In genomic region chr12:91023326-91024004, GRCh38 we compare ENCODE assay signal across 12 cellular contexts. TPM values are rescaled to one million over a fixed set of nuclear protein-coding genes. Genes with fewer than 3 reads are reported as not detected.
DNase-seq lines count a peak whose midpoint lies in the region; ATAC-seq, FAIRE-seq and TF ChIP-seq lines count a peak whose summit lies in the region.
"Had no signal": no experiment of that assay in that cellular context is flagged by ENCODE, and none has a peak within 500 bp of the region (broad histone marks: within the 10 kb centered on the region; RNA-seq: fewer than 3 reads in every experiment).

No MANE protein-coding gene starts in this region.

- H3K4me1 ChIP-seq in SJSA1 (replicated peaks) (peaks cover 15% of the 10 kb centered on the region), mesenchymal stem cell (ENCODE audit: control insufficient read depth, insufficient read depth, low read depth, low read length) (no peaks in the 10 kb centered on the region), ovary (ENCODE audit: insufficient read depth) (no peaks in the 10 kb centered on the region), pancreas (no peaks in the 10 kb centered on the region)
- H3K4me1 ChIP-seq: body of pancreas had no signal

- no peaks in the 10 kb centered on the region for H3K79me1 ChIP-seq in mesenchymal stem cell (replicated peaks; ENCODE audit: low read length, poor library complexity, severe bottlenecking)

- DNase-seq in SJSA1 (ENCODE audit: low read depth in 1 of 2, low spot score in 2 of 2) (peak; percentile 71 to 99), mesenchymal stem cell (peak; percentile 79), ovary (no peak), pancreas (no peak)
- no peak for DNase-seq in activated CD4-positive, alpha-beta T cell treated with anti-CD3 and anti-CD28 coated beads for 48 hours
- no peak for DNase-seq in central memory CD4-positive, alpha-beta T cell
- DNase-seq: body of pancreas, hippocampal formation, MG63 had no signal

- peaks cover 5% of the 10 kb centered on the region for H3K36me3 ChIP-seq in SJSA1
- H3K36me3 ChIP-seq in mesenchymal stem cell (ENCODE audit: control insufficient read depth in 1 of 2, insufficient read depth in 2 of 2, low read depth in 1 of 2, low read length in 2 of 2): no peaks in the 10 kb centered on the region
- no peaks in the 10 kb centered on the region for H3K36me3 ChIP-seq in ovary
- no peaks in the 10 kb centered on the region for H3K36me3 ChIP-seq in pancreas
- H3K36me3 ChIP-seq: MG63 had no signal

- no peak for FAIRE-seq in pancreas (lab: Jason Lieb, UNC)

- H3K27ac ChIP-seq in SJSA1: peak overlapping the region; percentile 57
- H3K27ac ChIP-seq in mesenchymal stem cell (ENCODE audit: low read length, poor library complexity, severe bottlenecking): no peak overlapping the region
- no peak overlapping the region for H3K27ac ChIP-seq in ovary
- no peak overlapping the region for H3K27ac ChIP-seq in pancreas
- H3K27ac ChIP-seq: body of pancreas had no signal

- peak overlapping the region; percentile 43 for H2BK120ac ChIP-seq in mesenchymal stem cell (ENCODE audit: low read depth, low read length)

- H2BK12ac ChIP-seq in mesenchymal stem cell (ENCODE audit: low read length in 2 of 2): peak overlapping the region in 1 of 2 experiments; percentile 25

- no peak overlapping the region for H2BK15ac ChIP-seq in mesenchymal stem cell (ENCODE audit: low read depth, poor library complexity, severe bottlenecking)

- H2AK5ac ChIP-seq in mesenchymal stem cell (ENCODE audit: low read length, severe bottlenecking): no peak overlapping the region

- H2BK5ac ChIP-seq in mesenchymal stem cell (ENCODE audit: low read depth, low read length, poor library complexity, severe bottlenecking): no peak overlapping the region

- no peak overlapping the region for H4K8ac ChIP-seq in mesenchymal stem cell (ENCODE audit: low read length)

- H3K4me3 ChIP-seq in SJSA1 (no peak overlapping the region), mesenchymal stem cell (ENCODE audit: insufficient read depth in 1 of 2, low read depth in 1 of 2, low read length in 2 of 2) (no peak overlapping the region), ovary (no peak overlapping the region), pancreas (no peak overlapping the region)
- H3K4me3 ChIP-seq: body of pancreas, MG63 had no signal

- WGBS in mesenchymal stem cell: no CpG with 5 or more reads among the region's 1 CpG
- WGBS in ovary, 3 donors: 84 to 90% (median 86%) methylated on average over 1 of the region's 1 CpG
- WGBS in pancreas, 2 donors: 38 to 40% methylated on average over 1 of the region's 1 CpG

- ATAC-seq in GM18520 (IDR thresholded peaks at IDR 0.05; ENCODE audit: unreplicated experiment) (peak; percentile 61), HG02981 (IDR thresholded peaks at IDR 0.05; ENCODE audit: unreplicated experiment) (peak; percentile 75), pancreas (no peak)
- ATAC-seq: body of pancreas had no signal

- intact Hi-C loops in ovary (cut with DNase I): no loop called here
- intact Hi-C loops in pancreas (cut with DNase I): no loop called here

- TF ChIP-seq POLR2A in ovary (IDR thresholded peaks at IDR 0.05): no peak

- H3K4me2 ChIP-seq in mesenchymal stem cell (ENCODE audit: low read length, poor library complexity, severe bottlenecking): no peak overlapping the region

- H3K27me3 ChIP-seq in SJSA1 (replicated peaks): no peaks in the 10 kb centered on the region
- no peaks in the 10 kb centered on the region for H3K27me3 ChIP-seq in mesenchymal stem cell (ENCODE audit: control insufficient read depth in 1 of 2, insufficient read depth in 1 of 2, low read length in 2 of 2)
- no peaks in the 10 kb centered on the region for H3K27me3 ChIP-seq in ovary
- no peaks in the 10 kb centered on the region for H3K27me3 ChIP-seq in pancreas
- H3K27me3 ChIP-seq: body of pancreas, MG63 had no signal

- no peak overlapping the region for H3K23ac ChIP-seq in mesenchymal stem cell (ENCODE audit: low read length in 2 of 2)

- no peak for TF ChIP-seq EP300 in ovary (IDR thresholded peaks at IDR 0.05)

- H3K4ac ChIP-seq in mesenchymal stem cell (ENCODE audit: low read depth in 1 of 2, low read length in 2 of 2): no peak overlapping the region

- H4K91ac ChIP-seq in mesenchymal stem cell (ENCODE audit: low read length): no peak overlapping the region

- H3K9me3 ChIP-seq in SJSA1 (replicated peaks): peaks cover 11% of the 10 kb centered on the region
- no peaks in the 10 kb centered on the region for H3K9me3 ChIP-seq in mesenchymal stem cell (ENCODE audit: control insufficient read depth, low read length)
- H3K9me3 ChIP-seq in ovary: no peaks in the 10 kb centered on the region
- H3K9me3 ChIP-seq in pancreas: no peaks in the 10 kb centered on the region
- H3K9me3 ChIP-seq: body of pancreas, MG63 had no signal

- no peak for TF ChIP-seq CTCF in ovary (IDR thresholded peaks at IDR 0.05)
- no peak for TF ChIP-seq CTCF in pancreas (IDR thresholded peaks at IDR 0.05)

- H3K18ac ChIP-seq in mesenchymal stem cell (ENCODE audit: low read depth in 1 of 2, low read length in 2 of 2): peak overlapping the region in 1 of 2 experiments; percentile 40

- H2AFZ ChIP-seq in mesenchymal stem cell (ENCODE audit: low read depth, low read length): no peak overlapping the region

- no peak overlapping the region for H3K14ac ChIP-seq in mesenchymal stem cell (ENCODE audit: low read length in 2 of 2)

- H3K9ac ChIP-seq in mesenchymal stem cell (ENCODE audit: low read length): no peak overlapping the region

RNA-seq across cellular contexts. Expression of gene EPYC, which starts 18.7 kb away (rescaled TPM):
- 0.05 TPM in 1 of 2 replicates, not detected in the other for total RNA-seq in SJSA1 (2014; rRNA removed; shearing (Covaris generic))
- 0.08 TPM for polyA plus RNA-seq in mesenchymal stem cell (2013, experiment 1 of 2)
- polyA plus RNA-seq in mesenchymal stem cell (2013, experiment 2 of 2): not detected
- under 1 TPM in 1 of 7 donors, not detected in 6; 0.24 TPM for total RNA-seq in ovary
- under 1 TPM; 0.16 to 0.43 TPM for polyA plus RNA-seq in ovary
- total RNA-seq in pancreas: under 1 TPM in 1 of 6 donors, not detected in 5; 0.12 TPM
- polyA plus RNA-seq in pancreas: not detected
- total RNA-seq: body of pancreas had no signal
- polyA plus RNA-seq: neural cell had no signal

RNA-seq across cellular contexts. Expression of gene KERA, which starts 34.4 kb away (rescaled TPM):
- total RNA-seq in SJSA1 (2014; rRNA removed; shearing (Covaris generic)): 41.1 and 72.5 TPM in 2 replicates
- 0.01 TPM for polyA plus RNA-seq in mesenchymal stem cell (2013, experiment 1 of 2)
- polyA plus RNA-seq in mesenchymal stem cell (2013, experiment 2 of 2): not detected
- total RNA-seq in ovary (under 1 TPM in 2 of 7 donors, not detected in 5; 0.10 to 0.13 TPM), pancreas (not detected)
- polyA plus RNA-seq in ovary (under 1 TPM; 0.10 TPM), pancreas (not detected)
- total RNA-seq: body of pancreas had no signal
- polyA plus RNA-seq: neural cell had no signal

Comparison
In these comparisons a context has a peak if more than half of its experiments do, and no peak if none do; other contexts are left out.
1. ATAC-seq: peak in GM18520 (single experiment) and HG02981 (single experiment); none in pancreas (0 of 4).
2. DNase-seq: peak in SJSA1 (2 of 2) and mesenchymal stem cell (single experiment); none in activated CD4-positive, alpha-beta T cell treated with anti-CD3 and anti-CD28 coated beads for 48 hours (single experiment), central memory CD4-positive, alpha-beta T cell (single experiment), ovary (0 of 5) and pancreas (0 of 6).
3. RNA of gene KERA, which starts 34.4 kb away (total RNA-seq): 41.1 to 72.5 TPM in SJSA1; 0.10 to 0.13 TPM in ovary and not detected in pancreas; every median in the first group is over 10 times any median in the second.